In genomic region chr14:42368234-42368633, GRCh38 we compare ENCODE assay signal across 8 cellular contexts.
"Had no signal": no experiment of that assay in that cellular context is flagged by ENCODE, and none has a peak within 500 bp of the region (broad histone marks: within the 10 kb centered on the region; RNA-seq: fewer than 3 reads in every experiment).

No MANE protein-coding gene starts in this region.

- H3K9ac ChIP-seq: GM23248 had no signal

- H3K4me3 ChIP-seq: GM23248, HAP-1 had no signal

- H2AFZ ChIP-seq: GM23248 had no signal

- H3K36me3 ChIP-seq: HAP-1 had no signal

- H3K4me1 ChIP-seq: HAP-1 had no signal

- ATAC-seq: HCT116 had no signal

- DNase-seq: GM23248, GOT3, H7, HFFc6, KG1 had no signal

- H3K27ac ChIP-seq: GM23248, HL-60 had no signal

- H3K9me3 ChIP-seq: HAP-1 had no signal
